ENCODE assay signal across 1 cellular context in genomic region chr1:224510880-224511645, GRCh38.
TF ChIP-seq lines count a peak whose summit lies in the region.

No MANE protein-coding gene starts in this region.

TF ChIP-seq in SK-N-SH treated with all-trans-retinoic acid at 6 μM for 48 hours, 23 proteins besides CTCF, POLR2A, EP300 and RAD21 (continued from another document):
- TF ChIP-seq TSHZ2 (CRISPR knock-in tag; IDR thresholded peaks at IDR 0.05) = no peak
- TF ChIP-seq TCF4 (CRISPR knock-in tag; IDR thresholded peaks at IDR 0.05; ENCODE audit: borderline replicate concordance) = no peak
- no peak for TF ChIP-seq OSR1 (CRISPR knock-in tag; IDR thresholded peaks at IDR 0.05)
- no peak for TF ChIP-seq POU6F1 (CRISPR knock-in tag; IDR thresholded peaks at IDR 0.05; ENCODE audit: borderline replicate concordance, low read depth)
TF ChIP-seq in SK-N-SH treated with all-trans-retinoic acid at 6 μM for 48 hours: peak in this region for 0.
